Comparison of ENCODE assay signal across 21 cellular contexts in genomic region chr1:29384496-29385015, GRCh38.
DNase-seq lines count a peak whose midpoint lies in the region; ATAC-seq, FAIRE-seq and TF ChIP-seq lines count a peak whose summit lies in the region.
"Had no signal": no experiment of that assay in that cellular context is flagged by ENCODE, and none has a peak within 500 bp of the region (broad histone marks: within the 10 kb centered on the region; RNA-seq: fewer than 3 reads in every experiment).

No MANE protein-coding gene starts in this region.

- H3K9ac ChIP-seq in IMR-90 (ENCODE audit: low read depth, low read length) (no peak overlapping the region), astrocyte (ENCODE audit: low read length) (peak overlapping the region; percentile 49), endothelial cell of umbilical vein (replicated peaks; ENCODE audit: extremely low read depth, insufficient read depth, low read length) (no peak overlapping the region), neural progenitor cell (no peak overlapping the region)

- H3K27me3 ChIP-seq in IMR-90 (ENCODE audit: control insufficient read depth, insufficient read depth, low read length): no peaks in the 10 kb centered on the region; the same call in none of the 2 replicates
- H3K27me3 ChIP-seq in astrocyte (ENCODE audit: insufficient read depth, low read length): peaks cover 3% of the 10 kb centered on the region
- no peaks in the 10 kb centered on the region for H3K27me3 ChIP-seq in endothelial cell of umbilical vein (ENCODE audit: control insufficient read depth in 2 of 2, insufficient read depth in 2 of 2, low read length in 2 of 2)
- H3K27me3 ChIP-seq in neural progenitor cell: no peaks in the 10 kb centered on the region
- H3K27me3 ChIP-seq: BE2C had no signal

- no TSS peak for BruUV-seq in IMR-90 (replicated peaks; lab: Mats Ljungman, UMichigan)
- BruUV-seq in endothelial cell of umbilical vein (replicated peaks; lab: Mats Ljungman, UMichigan): no TSS peak

- FAIRE-seq in astrocyte (lab: Jason Lieb, UNC) (no peak), endothelial cell of umbilical vein (lab: Jason Lieb, UNC) (no peak)
- FAIRE-seq: A549, D721Med, G401.6, GM12891, HepG2, HTR-8/SVneo had no signal

- POLR2A ChIA-PET in IMR-90 (lab: Charles Lee; ENCODE audit: unreplicated experiment): no interaction called here
- POLR2A ChIA-PET in endothelial cell of umbilical vein (lab: Charles Lee): interaction anchor here (0.6 kb wide), 1 partner anchor 1055 kb away, joined by 11 read pairs; no protein-coding TSS in a partner anchor

- H3K4me3 Mint-ChIP-seq in astrocyte (ENCODE audit: unreplicated experiment) (no peak overlapping the region), neural progenitor cell (no peak overlapping the region), glutamatergic neuron (ENCODE audit: unreplicated experiment) (no peak overlapping the region)
- H3K4me3 Mint-ChIP-seq in stimulated activated naive B cell treated with anti-CD40 and anti-IgM and Interleukin-4, amounts not matched to agents 10 μg/mL and 1 μg/mL and 100 μg/mL, for 72 hours: no peak overlapping the region
- H3K4me3 Mint-ChIP-seq: GM23338, H9 had no signal

- H3K27ac Mint-ChIP-seq in astrocyte (ENCODE audit: unreplicated experiment) (no peak overlapping the region), neural progenitor cell (peak overlapping the region; percentile 8), glutamatergic neuron (ENCODE audit: unreplicated experiment) (no peak overlapping the region)
- H3K27ac Mint-ChIP-seq in stimulated activated naive B cell treated with anti-CD40 and anti-IgM and Interleukin-4, amounts not matched to agents 10 μg/mL and 1 μg/mL and 100 μg/mL, for 72 hours: no peak overlapping the region
- H3K27ac Mint-ChIP-seq: CD4-positive, alpha-beta memory T cell; GM23338 had no signal

- H3K4me2 ChIP-seq in IMR-90 (ENCODE audit: low read depth, low read length): no peak overlapping the region
- peak overlapping the region; percentile 73 for H3K4me2 ChIP-seq in astrocyte (ENCODE audit: low read length)
- peak overlapping the region; percentile 14 for H3K4me2 ChIP-seq in endothelial cell of umbilical vein (ENCODE audit: insufficient read depth, low read length)
- no peak overlapping the region for H3K4me2 ChIP-seq in neural progenitor cell
- H3K4me2 ChIP-seq: A549, GM23338 had no signal

- H4K8ac ChIP-seq in IMR-90 (ENCODE audit: low read depth in 2 of 2, low read length in 2 of 2): no peak overlapping the region

- no peak overlapping the region for H3K14ac ChIP-seq in IMR-90 (replicated peaks; ENCODE audit: low read depth, low read length)

- no peak for ATAC-seq in IMR-90 (ENCODE audit: low read depth)
- no peak for ATAC-seq in stimulated activated naive B cell treated with anti-CD40 and anti-IgM and Interleukin-4, amounts not matched to agents 10 μg/mL and 1 μg/mL and 100 μg/mL, for 72 hours (replicated peaks)
- ATAC-seq in HG02759 (IDR thresholded peaks at IDR 0.05; ENCODE audit: unreplicated experiment): no peak
- ATAC-seq: A549, GM23338, HepG2 had no signal

- H3K27ac ChIP-seq in IMR-90 (ENCODE audit: insufficient read depth, low read length): no peak overlapping the region
- no peak overlapping the region for H3K27ac ChIP-seq in astrocyte (ENCODE audit: low read depth, low read length)
- H3K27ac ChIP-seq in endothelial cell of umbilical vein (ENCODE audit: insufficient read depth, low read depth, low read length): no peak overlapping the region
- no peak overlapping the region for H3K27ac ChIP-seq in neural progenitor cell
- H3K27ac ChIP-seq: A549, C4-2B had no signal

- H2AK9ac ChIP-seq in IMR-90 (replicated peaks; ENCODE audit: low read depth, low read length, poor library complexity): peak overlapping the region; percentile 3

- H3K79me1 ChIP-seq in IMR-90 (ENCODE audit: low read depth in 1 of 2, low read length in 2 of 2): no peaks in the 10 kb centered on the region

- H4K20me1 ChIP-seq in IMR-90 (ENCODE audit: insufficient read depth, low read length) (no peaks in the 10 kb centered on the region), astrocyte (ENCODE audit: insufficient read depth, low read length) (no peaks in the 10 kb centered on the region), endothelial cell of umbilical vein (replicated peaks; ENCODE audit: control insufficient read depth, extremely low read depth, insufficient read depth, low read length) (no peaks in the 10 kb centered on the region), neural progenitor cell (ENCODE audit: low read depth) (no peaks in the 10 kb centered on the region)

- H3K9me1 ChIP-seq in IMR-90 (ENCODE audit: insufficient read depth, low read length): no peaks in the 10 kb centered on the region
- H3K9me1 ChIP-seq in endothelial cell of umbilical vein (replicated peaks; ENCODE audit: control insufficient read depth, extremely low read depth, insufficient read depth, low read length): no peaks in the 10 kb centered on the region

- H3K36me3 ChIP-seq in IMR-90 (ENCODE audit: control insufficient read depth, insufficient read depth, low read length): no peaks in the 10 kb centered on the region
- no peaks in the 10 kb centered on the region for H3K36me3 ChIP-seq in astrocyte (ENCODE audit: insufficient read depth, low read length)
- no peaks in the 10 kb centered on the region for H3K36me3 ChIP-seq in endothelial cell of umbilical vein (ENCODE audit: control insufficient read depth in 2 of 2, extremely low read depth in 1 of 2, insufficient read depth in 2 of 2, low read length in 2 of 2)
- H3K36me3 ChIP-seq in neural progenitor cell: no peaks in the 10 kb centered on the region
- H3K36me3 ChIP-seq: BE2C had no signal

- H3K9me3 ChIP-seq in IMR-90 (ENCODE audit: control insufficient read depth, insufficient read depth, low read length) (no peaks in the 10 kb centered on the region), astrocyte (ENCODE audit: insufficient read depth, low read depth, low read length) (peaks cover 3% of the 10 kb centered on the region), endothelial cell of umbilical vein (replicated peaks; ENCODE audit: control insufficient read depth, insufficient read depth, low read length) (no peaks in the 10 kb centered on the region), neural progenitor cell (ENCODE audit: low read depth) (no peaks in the 10 kb centered on the region)
- H3K9me3 ChIP-seq: BE2C had no signal

- no peak for TF ChIP-seq RAD21 in IMR-90 (IDR thresholded peaks at IDR 0.05; ENCODE audit: low read length)

- H3K9me3 Mint-ChIP-seq in astrocyte (ENCODE audit: unreplicated experiment) (no peaks in the 10 kb centered on the region), neural progenitor cell (peaks cover 5% of the 10 kb centered on the region), glutamatergic neuron (ENCODE audit: unreplicated experiment) (peaks cover 2% of the 10 kb centered on the region)
- peaks cover 5% of the 10 kb centered on the region in 2 donors for H3K9me3 Mint-ChIP-seq in stimulated activated naive B cell treated with anti-CD40 and anti-IgM and Interleukin-4, amounts not matched to agents 10 μg/mL and 1 μg/mL and 100 μg/mL, for 72 hours

- DNase-seq in IMR-90 (no peak), astrocyte (ENCODE audit: low read depth) (no peak), endothelial cell of umbilical vein (ENCODE audit: low read depth, low spot score) (no peak), neural progenitor cell (ENCODE audit: low spot score) (no peak), glutamatergic neuron (no peak), HPDE6-E6E7 (ENCODE audit: extremely low spot score) (no peak)
- no peak for DNase-seq in stimulated activated naive B cell treated with anti-CD40 and anti-IgM and Interleukin-4, amounts not matched to agents 10 μg/mL and 1 μg/mL and 100 μg/mL, for 72 hours
- DNase-seq: BE2C; CD4-positive, alpha-beta memory T cell; DMS153; DMS79 treated with DMSO at 0.1 percent for 48 hours; H9 had no signal

- H3K4me3 ChIP-seq in IMR-90 (ENCODE audit: insufficient read depth, low read depth, low read length) (no peak overlapping the region), astrocyte (ENCODE audit: insufficient read depth, low read depth, low read length) (no peak overlapping the region), endothelial cell of umbilical vein (replicated peaks in 1 of 3; ENCODE audit: insufficient read depth in 1 of 3, low read depth in 1 of 3, low read length in 3 of 3) (no peak overlapping the region), neural progenitor cell (no peak overlapping the region)
- H3K4me3 ChIP-seq: A549, GM23338 had no signal

- H3K23ac ChIP-seq in IMR-90 (ENCODE audit: low read depth, low read length): no peak overlapping the region

- H3K4me1 Mint-ChIP-seq in astrocyte (ENCODE audit: low read depth, unreplicated experiment) (peaks cover 10% of the 10 kb centered on the region), neural progenitor cell (peaks cover 11% of the 10 kb centered on the region), glutamatergic neuron (ENCODE audit: low read depth, unreplicated experiment) (peaks cover 7% of the 10 kb centered on the region)
- no peaks in the 10 kb centered on the region for H3K4me1 Mint-ChIP-seq in stimulated activated naive B cell treated with anti-CD40 and anti-IgM and Interleukin-4, amounts not matched to agents 10 μg/mL and 1 μg/mL and 100 μg/mL, for 72 hours
- H3K4me1 Mint-ChIP-seq: CD4-positive, alpha-beta memory T cell had no signal

- H2BK20ac ChIP-seq in IMR-90 (ENCODE audit: low read depth, low read length): no peak overlapping the region

- no peak overlapping the region for H3K18ac ChIP-seq in IMR-90 (ENCODE audit: low read depth, low read length)

- no peak overlapping the region for H3K4ac ChIP-seq in IMR-90 (ENCODE audit: low read depth, low read length)

- TF ChIP-seq CTCF in IMR-90 (conservative IDR thresholded peaks at IDR 0.05; ENCODE audit: low read depth, low read length) (no peak), astrocyte (IDR thresholded peaks at IDR 0.05; ENCODE audit: insufficient read depth, low read depth, low read length) (no peak), endothelial cell of umbilical vein (IDR thresholded peaks at IDR 0.05; ENCODE audit: extremely low read depth in 1 of 2, insufficient read depth in 1 of 2, low read depth in 1 of 2, low read length in 2 of 2) (no peak), neural progenitor cell (IDR thresholded peaks at IDR 0.05) (no peak), glutamatergic neuron (IDR thresholded peaks at IDR 0.05; ENCODE audit: partially characterized antibody, unreplicated experiment) (no peak)

- dilution Hi-C loops in IMR-90 (cut with HindIII; ENCODE audit: low sequenced_read_pairs, unreplicated experiment): no loop called here
- dilution Hi-C loops in endothelial cell of umbilical vein (cut with MboI; ENCODE audit: extremely low pct_ligation_motif_present, low sequenced_read_pairs): no loop called here

- no peak overlapping the region for H4K5ac ChIP-seq in IMR-90 (ENCODE audit: low read depth, low read length)

- no peaks in the 10 kb centered on the region for H3K36me3 Mint-ChIP-seq in astrocyte (ENCODE audit: low read depth, unreplicated experiment)
- H3K36me3 Mint-ChIP-seq in neural progenitor cell: no peaks in the 10 kb centered on the region
- peaks cover 0 to under 1% of the 10 kb centered on the region in 2 donors for H3K36me3 Mint-ChIP-seq in stimulated activated naive B cell treated with anti-CD40 and anti-IgM and Interleukin-4, amounts not matched to agents 10 μg/mL and 1 μg/mL and 100 μg/mL, for 72 hours
- H3K36me3 Mint-ChIP-seq in glutamatergic neuron (ENCODE audit: unreplicated experiment): peaks cover 1% of the 10 kb centered on the region
- H3K36me3 Mint-ChIP-seq: CD4-positive, alpha-beta memory T cell had no signal

- in situ Hi-C loops in IMR-90 (cut with MboI; ENCODE audit: low sequenced_read_pairs): loop anchor here (10.0 kb wide), 1 partner anchor 140 kb away; no protein-coding TSS in a partner anchor

- H2BK120ac ChIP-seq in IMR-90 (ENCODE audit: low read depth, low read length): no peak overlapping the region

- H3K79me2 ChIP-seq in astrocyte (ENCODE audit: insufficient read depth, low read length) (no peaks in the 10 kb centered on the region), endothelial cell of umbilical vein (ENCODE audit: control insufficient read depth, insufficient read depth, low read length) (no peaks in the 10 kb centered on the region), neural progenitor cell (ENCODE audit: low read depth) (no peaks in the 10 kb centered on the region)

- intact Hi-C loops in IMR-90 (cut with micrococcal nuclease) (no loop called here), endothelial cell of umbilical vein (cut with micrococcal nuclease) (loop anchor here (1.0 to 5.0 kb wide), 3 partner anchors 147 to 700 kb away; partner anchors contain the start of gene PTPRU)

- H3F3A ChIP-seq in neural progenitor cell (ENCODE audit: low read depth): no peaks in the 10 kb centered on the region

- no peak overlapping the region for H4K91ac ChIP-seq in IMR-90 (ENCODE audit: insufficient read depth, low read depth, low read length)

- H2AFZ ChIP-seq in IMR-90 (replicated peaks; ENCODE audit: low read length, poor library complexity) (no peak overlapping the region), astrocyte (ENCODE audit: low read depth, low read length) (no peak overlapping the region), endothelial cell of umbilical vein (ENCODE audit: low read depth, low read length) (no peak overlapping the region), neural progenitor cell (replicated peaks) (no peak overlapping the region)

- no peak overlapping the region for H2AK5ac ChIP-seq in IMR-90 (ENCODE audit: low read depth, low read length)

- no peak overlapping the region for H3K56ac ChIP-seq in IMR-90 (ENCODE audit: extremely low read depth, insufficient read depth, low read length)

- H2BK15ac ChIP-seq in IMR-90 (ENCODE audit: low read depth, low read length): no peak overlapping the region

- no peaks in the 10 kb centered on the region for H3K4me1 ChIP-seq in IMR-90 (ENCODE audit: control insufficient read depth, insufficient read depth, low read length)
- H3K4me1 ChIP-seq in astrocyte (ENCODE audit: insufficient read depth, low read length): peaks cover 14% of the 10 kb centered on the region
- peaks cover 18% of the 10 kb centered on the region for H3K4me1 ChIP-seq in endothelial cell of umbilical vein (ENCODE audit: control insufficient read depth, extremely low read depth, insufficient read depth, low read length)
- peaks cover 3% of the 10 kb centered on the region for H3K4me1 ChIP-seq in neural progenitor cell
- H3K4me1 ChIP-seq: A549 had no signal

- WGBS in IMR-90 (ENCODE audit: extremely low coverage in 2 of 2, insufficient read length in 1 of 2), 2 experiments: 63% methylated on average over 6 of the region's 9 CpGs; no CpG with 5 or more reads in 1 of the 2 experiments

- TF ChIP-seq POLR2A in IMR-90 (IDR thresholded peaks at IDR 0.05; ENCODE audit: low read depth, low read length) (no peak), endothelial cell of umbilical vein (IDR thresholded peaks at IDR 0.05; ENCODE audit: low read depth, low read length) (no peak)

- CTCF ChIA-PET in IMR-90 (lab: Yijun Ruan, JAX) (no interaction called here), endothelial cell of umbilical vein (lab: Charles Lee) (interaction anchor here (0.7 to 4.7 kb wide), 4 partner anchors 9 to 996 kb away, joined by 3 to 25 read pairs (median 4); no protein-coding TSS in a partner anchor)

- no peak overlapping the region for H2BK5ac ChIP-seq in IMR-90 (ENCODE audit: low read depth, low read length, poor library complexity, severe bottlenecking)

- H3K27me3 Mint-ChIP-seq in astrocyte (ENCODE audit: low read depth, unreplicated experiment): peaks cover 21% of the 10 kb centered on the region
- no peaks in the 10 kb centered on the region for H3K27me3 Mint-ChIP-seq in neural progenitor cell (ENCODE audit: insufficient read depth, low read depth)
- H3K27me3 Mint-ChIP-seq in stimulated activated naive B cell treated with anti-CD40 and anti-IgM and Interleukin-4, amounts not matched to agents 10 μg/mL and 1 μg/mL and 100 μg/mL, for 72 hours: peaks cover 33 to 44% of the 10 kb centered on the region in 2 donors
- peaks cover 10% of the 10 kb centered on the region for H3K27me3 Mint-ChIP-seq in glutamatergic neuron (ENCODE audit: unreplicated experiment)

Comparison
In these comparisons a context has a peak if more than half of its experiments do, and no peak if none do; other contexts are left out.
1. H3K4me2 ChIP-seq: peak in astrocyte (single experiment) and endothelial cell of umbilical vein (single experiment); none in IMR-90 (single experiment) and neural progenitor cell (single experiment).